ENCODE assay signal across 13 cellular contexts in genomic region chr16:73154063-73154870, GRCh38.
A peak's percentile ranks its signal among the peaks of the same experiment; 100 is the strongest.
DNase-seq lines count a peak whose midpoint lies in the region; ATAC-seq and TF ChIP-seq lines count a peak whose summit lies in the region.
"Had no signal": no experiment of that assay in that cellular context is flagged by ENCODE, and none has a peak within 500 bp of the region (broad histone marks: within the 10 kb centered on the region; RNA-seq: fewer than 3 reads in every experiment).

No MANE protein-coding gene starts in this region.

- POLR2A ChIA-PET in naive thymus-derived CD4-positive, alpha-beta T cell (lab: Charles Lee) = no interaction called here
- POLR2A ChIA-PET in WTC11 (lab: Charles Lee) = no interaction called here

- peaks cover 5 to 24% (median 13%) of the 10 kb centered on the region in 5 donors for H3K27me3 Mint-ChIP-seq in naive thymus-derived CD4-positive, alpha-beta T cell
- no peaks in the 10 kb centered on the region; the same call in 1 of the 2 replicates for H3K27me3 Mint-ChIP-seq in WTC11 (ENCODE audit: low read depth)

- peak; percentile 80 for DNase-seq in Ammon's horn (ENCODE audit: low spot score)
- DNase-seq in OCI-M1 (lab: John Stamatoyannopoulos, UW) = peak; percentile 73
- peak; percentile 26 for DNase-seq in fibroblast of the aortic adventitia (ENCODE audit: low read depth)
- DNase-seq in naive thymus-derived CD4-positive, alpha-beta T cell = no peak
- no peak for DNase-seq in activated CD4-positive, alpha-beta T cell treated with anti-CD3 and anti-CD28 coated beads for 1 hour
- DNase-seq in WTC11 (ENCODE audit: low spot score) = no peak
- DNase-seq in stimulated activated CD4-positive, alpha-beta T cell treated with anti-CD3 and anti-CD28 coated beads, Interleukin-12 subunit alpha, Interleukin-12 subunit beta, amount 100 ng/mL, for 4 hours = no peak
- DNase-seq: activated CD8-positive, alpha-beta memory T cell treated with anti-CD3 and anti-CD28 coated beads, Interleukin-2, amount 50 U/mL, for 48 hours; DND-41; NCI-H2081 treated with DMSO at 0.1 percent for 48 hours; stimulated activated CD4-positive, alpha-beta T cell treated with anti-CD3 and anti-CD28 coated beads, Interleukin-4, amount 100 ng/mL, for 1 hour had no signal

- no peaks in the 10 kb centered on the region for H3K4me1 ChIP-seq in naive thymus-derived CD4-positive, alpha-beta T cell (ENCODE audit: control insufficient read depth in 2 of 2, insufficient read depth in 2 of 2, low read length in 2 of 2)

- no peak overlapping the region for H3K27ac ChIP-seq in naive thymus-derived CD4-positive, alpha-beta T cell (ENCODE audit: low read depth, low read length)

- no peak overlapping the region for H3K4me3 ChIP-seq in fibroblast of the aortic adventitia (ENCODE audit: low read depth, low read length)
- no peak overlapping the region for H3K4me3 ChIP-seq in naive thymus-derived CD4-positive, alpha-beta T cell (ENCODE audit: low read length)

- peaks cover 0 to 4% (median 0%) of the 10 kb centered on the region in 11 donors for H3K9me3 Mint-ChIP-seq in naive thymus-derived CD4-positive, alpha-beta T cell
- H3K9me3 Mint-ChIP-seq in WTC11 = peaks cover 6% of the 10 kb centered on the region; the same call in 1 of the 2 replicates
- H3K9me3 Mint-ChIP-seq: T-helper 2 cell treated with Interferon-gamma antibody and Interleukin-4, amounts not matched to agents 5 μg/mL and 100 μg/mL, for 36 hours had no signal

- no peaks in the 10 kb centered on the region for H3K9me3 ChIP-seq in naive thymus-derived CD4-positive, alpha-beta T cell (ENCODE audit: control insufficient read depth in 2 of 3, low read length in 3 of 3)

- CTCF ChIA-PET in naive thymus-derived CD4-positive, alpha-beta T cell (lab: Charles Lee) = interaction anchor here (0.6 to 1.0 kb wide), 2 partner anchors 15 to 587 kb away, joined by 3 read pairs; no protein-coding TSS in a partner anchor
- CTCF ChIA-PET in WTC11 (lab: Charles Lee) = interaction anchor here (0.9 kb wide), 1 partner anchor 307 kb away, joined by 3 read pairs; no protein-coding TSS in a partner anchor

- peaks cover 0 to 10% (median 0%) of the 10 kb centered on the region in 7 donors for H3K4me1 Mint-ChIP-seq in naive thymus-derived CD4-positive, alpha-beta T cell
- peaks cover 29% of the 10 kb centered on the region for H3K4me1 Mint-ChIP-seq in WTC11

- no peaks in the 10 kb centered on the region for H3K36me3 ChIP-seq in naive thymus-derived CD4-positive, alpha-beta T cell (ENCODE audit: control insufficient read depth in 2 of 3, insufficient read depth in 3 of 3, low read length in 3 of 3)

- intact Hi-C loops in naive thymus-derived CD4-positive, alpha-beta T cell (cut with micrococcal nuclease) = no loop called here

- TF ChIP-seq CTCF in fibroblast of the aortic adventitia (IDR thresholded peaks at IDR 0.05; ENCODE audit: insufficient read depth, low read length) (no peak), WTC11 (IDR thresholded peaks at IDR 0.05) (no peak)

- no peak overlapping the region for H3K4me3 Mint-ChIP-seq in naive thymus-derived CD4-positive, alpha-beta T cell
- H3K4me3 Mint-ChIP-seq in WTC11 = no peak overlapping the region
- H3K4me3 Mint-ChIP-seq: T-helper 2 cell treated with Interferon-gamma antibody and Interleukin-4, amounts not matched to agents 5 μg/mL and 100 μg/mL, for 36 hours had no signal

- no peaks in the 10 kb centered on the region for H3K27me3 ChIP-seq in naive thymus-derived CD4-positive, alpha-beta T cell (ENCODE audit: control insufficient read depth in 2 of 2, insufficient read depth in 2 of 2, low read length in 2 of 2)

- peak; percentile 89 for ATAC-seq in naive thymus-derived CD4-positive, alpha-beta T cell
- no peak for ATAC-seq in HG02623 (IDR thresholded peaks at IDR 0.05; ENCODE audit: unreplicated experiment)
- ATAC-seq in WTC11 = no peak

- H3K36me3 Mint-ChIP-seq in naive thymus-derived CD4-positive, alpha-beta T cell = peaks cover 0 to 7% (median 0%) of the 10 kb centered on the region in 5 donors
- no peaks in the 10 kb centered on the region for H3K36me3 Mint-ChIP-seq in WTC11

- no peak overlapping the region for H3K27ac Mint-ChIP-seq in naive thymus-derived CD4-positive, alpha-beta T cell
- H3K27ac Mint-ChIP-seq in WTC11 = no peak overlapping the region
- H3K27ac Mint-ChIP-seq: T-helper 2 cell treated with Interferon-gamma antibody and Interleukin-4, amounts not matched to agents 5 μg/mL and 100 μg/mL, for 36 hours had no signal

TF ChIP-seq in WTC11, 78 proteins besides CTCF, POLR2A, EP300 and RAD21:
- TF ChIP-seq SOX15 (CRISPR knock-in tag; IDR thresholded peaks at IDR 0.05) (no peak), FOXK1 (CRISPR knock-in tag; IDR thresholded peaks at IDR 0.05) (no peak), HMGA2 (CRISPR knock-in tag; IDR thresholded peaks at IDR 0.05) (no peak), ARID4B (CRISPR knock-in tag; IDR thresholded peaks at IDR 0.05; ENCODE audit: borderline replicate concordance) (no peak), ZNF396 (CRISPR knock-in tag; IDR thresholded peaks at IDR 0.05; ENCODE audit: borderline replicate concordance) (no peak), MAX (CRISPR knock-in tag; IDR thresholded peaks at IDR 0.05) (no peak), ATF1 (CRISPR knock-in tag; IDR thresholded peaks at IDR 0.05) (no peak)

Comparison
In these comparisons a context has a peak if more than half of its experiments do, and no peak if none do; other contexts are left out.
1. DNase-seq: peak in Ammon's horn (single experiment), OCI-M1 (single experiment) and fibroblast of the aortic adventitia (single experiment); none in naive thymus-derived CD4-positive, alpha-beta T cell (0 of 9), activated CD4-positive, alpha-beta T cell treated with anti-CD3 and anti-CD28 coated beads for 1 hour (single experiment), WTC11 (single experiment) and stimulated activated CD4-positive, alpha-beta T cell treated with anti-CD3 and anti-CD28 coated beads, Interleukin-12 subunit alpha, Interleukin-12 subunit beta, amount 100 ng/mL, for 4 hours (single experiment).